ENCODE assay signal across 12 cellular contexts in the genomic region with DNA sequence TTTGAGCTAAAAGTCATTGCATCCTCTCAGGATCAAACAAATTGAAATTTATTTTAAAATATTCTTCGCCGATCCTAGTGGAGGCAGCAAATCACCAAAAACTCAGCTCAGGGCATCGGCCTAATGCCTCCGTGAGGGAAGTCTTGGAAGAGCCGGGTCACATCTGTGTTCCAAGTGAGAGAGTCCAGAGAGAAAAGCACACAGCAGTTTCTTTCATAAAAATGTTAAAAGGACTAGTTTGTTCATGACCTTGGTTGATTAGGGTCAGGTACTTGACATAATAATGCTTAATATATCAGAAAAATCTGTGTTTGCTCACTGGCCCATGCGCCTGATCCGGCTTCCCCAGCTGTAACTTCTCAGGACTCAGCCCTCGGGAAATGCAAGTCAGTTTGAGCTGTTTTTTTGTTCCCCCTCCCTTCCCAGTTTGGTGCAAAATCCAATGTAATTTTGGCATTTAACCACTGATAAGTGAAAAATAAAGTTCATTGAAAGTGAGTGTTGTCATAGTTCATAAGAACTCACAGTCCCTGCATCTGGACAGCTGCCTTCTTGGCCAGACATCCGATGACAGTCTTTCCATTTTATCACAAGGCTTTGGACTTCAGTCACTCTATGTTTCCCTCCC.
DNase-seq lines count a peak whose midpoint lies in the region; FAIRE-seq and TF ChIP-seq lines count a peak whose summit lies in the region.
"Had no signal": no experiment of that assay in that cellular context is flagged by ENCODE, and none has a peak within 500 bp of the region (broad histone marks: within the 10 kb centered on the region; RNA-seq: fewer than 3 reads in every experiment).

No MANE protein-coding gene starts in this region.

- no peaks in the 10 kb centered on the region for H3K36me3 ChIP-seq in kidney (ENCODE audit: control insufficient read depth in 1 of 2, insufficient read depth in 2 of 2, low read length in 2 of 2)
- H3K36me3 ChIP-seq: breast epithelium, spleen had no signal

- no peaks in the 10 kb centered on the region for H3K9me3 ChIP-seq in kidney (ENCODE audit: control insufficient read depth in 1 of 2, low read length in 2 of 2)
- H3K9me3 ChIP-seq: breast epithelium, spleen had no signal

- H3K36me3 Mint-ChIP-seq in HFFc6 (ENCODE audit: low read depth): peaks cover 6% of the 10 kb centered on the region; the same call in 1 of the 2 replicates

- TF ChIP-seq CTCF in HFFc6 (IDR thresholded peaks at IDR 0.05) (no peak), cardiac fibroblast (IDR thresholded peaks at IDR 0.05; ENCODE audit: low read depth, low read length) (no peak), kidney (IDR thresholded peaks at IDR 0.05; ENCODE audit: borderline replicate concordance, extremely low read depth, insufficient read depth) (peak; percentile 2), RWPE1 (conservative IDR thresholded peaks at IDR 0.05; ENCODE audit: low read depth) (no peak)

- peak overlapping the region; percentile 59 for H3K27ac Mint-ChIP-seq in HFFc6
- H3K27ac Mint-ChIP-seq: stimulated activated naive CD8-positive, alpha-beta T cell treated with anti-CD3 and anti-CD28 coated beads, Interleukin-15, amount 100 ng/mL, for 72 hours had no signal

- H3K4me3 ChIP-seq in cardiac fibroblast (replicated peaks in 1 of 2; ENCODE audit: low read depth in 2 of 2, low read length in 2 of 2) (no peak overlapping the region), kidney (ENCODE audit: low read length in 2 of 2) (no peak overlapping the region), skin epidermis (no peak overlapping the region)
- H3K4me3 ChIP-seq: breast epithelium, spleen had no signal

- H3K9ac ChIP-seq in kidney (ENCODE audit: low read length in 2 of 2): no peak overlapping the region

- no peaks in the 10 kb centered on the region; the same call in 1 of the 2 replicates for H3K27me3 Mint-ChIP-seq in HFFc6 (ENCODE audit: insufficient read depth)
- H3K27me3 Mint-ChIP-seq: stimulated activated naive CD8-positive, alpha-beta T cell treated with anti-CD3 and anti-CD28 coated beads, Interleukin-15, amount 100 ng/mL, for 72 hours had no signal

- intact Hi-C loops in kidney (cut with DNase I): no loop called here

- CTCF ChIA-PET in RWPE1 (lab: Yijun Ruan, JAX): interaction anchor here (0.6 to 1.3 kb wide), 4 partner anchors 63 to 160 kb away, joined by 3 to 4 read pairs (median 3); no protein-coding TSS in a partner anchor

- DNase-seq in HFFc6 (no peak), cardiac fibroblast (ENCODE audit: low read depth in 2 of 2) (peak; percentile 27 to 73), kidney (peak; percentile 91), KG1 (lab: John Stamatoyannopoulos, UW) (no peak), RWPE1 (ENCODE audit: low spot score) (no peak), OCI-M1 (lab: John Stamatoyannopoulos, UW) (no peak)
- no peak for DNase-seq in activated CD4-positive, alpha-beta T cell treated with anti-CD3 and anti-CD28 coated beads, Interleukin-2, amount 50 U/mL, for 1 hour
- DNase-seq: spleen; stimulated activated naive CD8-positive, alpha-beta T cell treated with anti-CD3 and anti-CD28 coated beads, Interleukin-15, amount 100 ng/mL, for 72 hours had no signal

- no peak overlapping the region for H3K27ac ChIP-seq in kidney (ENCODE audit: low read depth in 2 of 2, low read length in 2 of 2)
- peak overlapping the region in 11 of 21 experiments; percentile 0 to 69 (median 47) for H3K27ac ChIP-seq in skin epidermis
- H3K27ac ChIP-seq in RWPE1: no peak overlapping the region

- no peaks in the 10 kb centered on the region for H3K4me1 ChIP-seq in kidney (ENCODE audit: control insufficient read depth in 1 of 2, insufficient read depth in 1 of 2, low read depth in 1 of 2, low read length in 2 of 2)
- H3K4me1 ChIP-seq: breast epithelium had no signal

- POLR2A ChIA-PET in RWPE1 (lab: Yijun Ruan, JAX; ENCODE audit: low non-redundant PET): no interaction called here

- no peak overlapping the region for H3K4me3 Mint-ChIP-seq in HFFc6
- H3K4me3 Mint-ChIP-seq: stimulated activated naive CD8-positive, alpha-beta T cell treated with anti-CD3 and anti-CD28 coated beads, Interleukin-15, amount 100 ng/mL, for 72 hours had no signal

- peak; percentile 6 for FAIRE-seq in kidney (lab: Jason Lieb, UNC)
- FAIRE-seq: G401.6 had no signal

- no peaks in the 10 kb centered on the region for H3K9me3 Mint-ChIP-seq in HFFc6
- H3K9me3 Mint-ChIP-seq: stimulated activated naive CD8-positive, alpha-beta T cell treated with anti-CD3 and anti-CD28 coated beads, Interleukin-15, amount 100 ng/mL, for 72 hours had no signal

- peaks cover 93% of the 10 kb centered on the region for H3K4me1 Mint-ChIP-seq in HFFc6 (ENCODE audit: low read depth)

Comparison
In these comparisons a context has a peak if more than half of its experiments do, and no peak if none do; other contexts are left out.
1. DNase-seq: peak in cardiac fibroblast (2 of 2) and kidney (single experiment); none in HFFc6 (single experiment), activated CD4-positive, alpha-beta T cell treated with anti-CD3 and anti-CD28 coated beads, Interleukin-2, amount 50 U/mL, for 1 hour (single experiment), KG1 (single experiment), RWPE1 (single experiment) and OCI-M1 (single experiment).
2. H3K27ac ChIP-seq: peak in skin epidermis (11 of 21); none in kidney (0 of 2) and RWPE1 (single experiment).